In genomic region chr10:104337985-104338735, GRCh38 we compare ENCODE assay signal across 8 cellular contexts. TPM values are rescaled to one million over a fixed set of nuclear protein-coding genes. Genes with fewer than 3 reads are reported as not detected.
DNase-seq lines count a peak whose midpoint lies in the region; ATAC-seq and TF ChIP-seq lines count a peak whose summit lies in the region.

ITPRIP (minus strand) TSS chr10:104338465; CDS start chr10:104316051, 22,414 bp downstream.

- CTCF ChIA-PET in Panc1 (lab: Charles Lee), result interaction anchor here (0.7 to 1.3 kb wide), 5 partner anchors 12 to 92 kb away, joined by 3 to 11 read pairs (median 4); no protein-coding TSS in a partner anchor

- TF ChIP-seq CTCF in Panc1 (IDR thresholded peaks at IDR 0.05), result peak; percentile 45; the same call in 1 of the 2 replicates
- no peak for TF ChIP-seq CTCF in natural killer cell (IDR thresholded peaks at IDR 0.05)

- H3K4me3 ChIP-seq in Panc1 (ENCODE audit: low read depth in 2 of 2, low read length in 2 of 2), result peak within 1 kb of the TSS; percentile 83 to 86

- peak; percentile 75 for ATAC-seq in GM18909 (IDR thresholded peaks at IDR 0.05; ENCODE audit: poor library complexity, unreplicated experiment)
- peak; percentile 71 for ATAC-seq in HG03159 (IDR thresholded peaks at IDR 0.05; ENCODE audit: unreplicated experiment)
- peak; percentile 78 for ATAC-seq in Panc1
- ATAC-seq in natural killer cell, result peak; percentile 65 to 86 (median 84)

- peak within 1 kb of the TSS; percentile 100 for H3K4me3 Mint-ChIP-seq in natural killer cell

- H3K27ac ChIP-seq in Panc1 (ENCODE audit: low read length), result peak within 1 kb of the TSS; percentile 99

- intact Hi-C loops in Panc1 (cut with micrococcal nuclease; ENCODE audit: unreplicated experiment), result no loop called here
- intact Hi-C loops in natural killer cell (cut with micrococcal nuclease), result loop anchor here (1.0 to 5.0 kb wide), 4 partner anchors 9 to 216 kb away; partner anchors contain the start of genes GSTO2 and SFR1

- peak within 1 kb of the TSS; percentile 98 to 100 for H3K27ac Mint-ChIP-seq in natural killer cell

- BruUV-seq in Panc1 (replicated peaks; lab: Mats Ljungman, UMichigan), result no TSS peak

- peak; percentile 58 for DNase-seq in Ammon's horn (ENCODE audit: low spot score)
- no peak for DNase-seq in Panc1 (ENCODE audit: low read depth, low spot score)
- DNase-seq in activated T-helper 1 cell treated with Interleukin-2 at 50 U/mL for 16 hours (ENCODE audit: low read depth), result peak; percentile 57
- DNase-seq in fibroblast of gingiva (ENCODE audit: low read depth), result peak; percentile 81
- DNase-seq in natural killer cell, result peak; percentile 77
- peak; percentile 81 for DNase-seq in stromal cell of bone marrow (ENCODE audit: low read depth)

- H3K36me3 ChIP-seq in Panc1 (ENCODE audit: control insufficient read depth, insufficient read depth, low read length), result peaks cover 4% of the 10 kb centered on the region; the same call in 1 of the 2 replicates

- POLR2A ChIA-PET in Panc1 (lab: Charles Lee), result no interaction called here

- in situ Hi-C loops in Panc1 (cut with HindIII; ENCODE audit: low pct_unique_long_range_greater_than_20kb, low sequenced_read_pairs), result no loop called here

- H3K9me3 Mint-ChIP-seq in natural killer cell, result no peaks in the 10 kb centered on the region

- no peaks in the 10 kb centered on the region for H3K27me3 ChIP-seq in Panc1 (ENCODE audit: control insufficient read depth, insufficient read depth, low read length)

- peaks cover 0 to 4% of the 10 kb centered on the region in 2 donors for H3K27me3 Mint-ChIP-seq in natural killer cell (ENCODE audit: low read depth in 2 of 2)

- no peaks in the 10 kb centered on the region for H3K9me3 ChIP-seq in Panc1 (ENCODE audit: control insufficient read depth, insufficient read depth, low read depth, low read length)

- H3K36me3 Mint-ChIP-seq in natural killer cell, result peaks cover 1% of the 10 kb centered on the region

- peaks cover 50 to 58% of the 10 kb centered on the region in 2 donors for H3K4me1 Mint-ChIP-seq in natural killer cell

- H3K4me1 ChIP-seq in Panc1 (ENCODE audit: control insufficient read depth, insufficient read depth, low read length), result peaks cover 59% of the 10 kb centered on the region

RNA-seq across cellular contexts. Expression of gene ITPRIP, which starts in this region (rescaled TPM):
- 55.0 TPM for total RNA-seq in Panc1 (2021; ENCODE audit: unreplicated experiment)
- 52.8 TPM for polyA plus RNA-seq in Panc1 (2012; ENCODE audit: insufficient read length)
- total RNA-seq in natural killer cell, result 100 to 1,000 TPM; 172 to 225 (median 176) TPM
